17 cellular contexts compared by ENCODE assay signal in the genomic region with DNA sequence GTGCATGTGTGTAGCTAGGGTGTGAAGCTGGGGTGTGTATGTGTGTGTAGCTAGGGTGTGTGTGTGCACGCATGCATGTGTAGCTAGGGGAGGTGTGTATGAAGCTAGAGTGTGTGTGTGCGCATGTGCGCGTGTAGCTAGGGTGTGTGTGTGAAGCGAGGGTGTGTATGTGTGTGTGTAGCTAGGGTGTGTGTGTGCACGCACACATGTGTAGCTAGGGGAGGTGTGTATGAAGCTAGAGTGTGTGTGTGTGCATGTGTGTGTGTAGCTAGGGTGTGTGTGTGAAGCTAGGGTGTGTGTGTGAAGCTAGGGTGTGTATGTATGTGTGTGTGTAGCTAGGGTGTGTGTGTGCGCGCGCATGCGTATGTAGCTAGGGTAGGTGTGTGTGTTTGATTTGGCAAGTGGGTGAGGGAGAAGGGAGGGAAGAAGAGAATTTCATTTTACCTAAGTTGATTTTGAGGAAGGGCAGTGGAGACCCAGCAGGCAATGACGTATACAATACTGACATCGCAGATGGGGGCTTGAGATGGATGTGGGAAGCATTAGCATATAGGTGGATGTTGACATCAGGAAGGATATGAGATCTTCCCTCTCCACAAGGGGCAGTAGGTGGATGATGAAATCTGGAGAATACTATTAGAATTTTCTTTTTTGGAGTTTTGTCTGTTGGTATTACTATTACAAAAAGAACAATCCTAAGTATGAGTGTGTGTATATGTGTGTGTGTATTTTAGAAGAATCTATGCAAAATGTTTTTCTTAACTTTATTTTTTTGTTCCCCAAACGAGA.
DNase-seq lines count a peak whose midpoint lies in the region; ATAC-seq, FAIRE-seq and TF ChIP-seq lines count a peak whose summit lies in the region.
"Had no signal": no experiment of that assay in that cellular context is flagged by ENCODE, and none has a peak within 500 bp of the region (broad histone marks: within the 10 kb centered on the region; RNA-seq: fewer than 3 reads in every experiment).

No MANE protein-coding gene starts in this region.

- no peak overlapping the region for H3K4me2 ChIP-seq in keratinocyte (ENCODE audit: control insufficient read depth, extremely low read depth, insufficient read depth, low read depth, low read length)

- DNase-seq in A673 (ENCODE audit: low spot score) (peak; percentile 7), H54 (ENCODE audit: insufficient read length, low spot score) (no peak), SK-N-DZ (ENCODE audit: low spot score) (peak; percentile 26), keratinocyte (ENCODE audit: low read depth, low spot score) (no peak), HK-2 (ENCODE audit: unreplicated experiment) (no peak), NCI-H1694 (lab: John Stamatoyannopoulos, UW) (no peak), NCI-H1694 treated with DMSO at 0.1 percent for 48 hours (lab: John Stamatoyannopoulos, UW) (no peak)
- DNase-seq in activated T-cell treated with anti-CD3 and anti-CD28 coated beads, Interleukin-2, amount 50 U/mL, for 4 hours, result no peak
- DNase-seq: activated naive CD4-positive, alpha-beta T cell treated with anti-CD3 and anti-CD28 coated beads, Interleukin-2, amount 10 ng/mL, durations not matched to agents 7 days and 5 days; DMS153; kidney; midbrain; pancreas; T-helper 1 cell had no signal

- H3K4me3 ChIP-seq in A673 (ENCODE audit: low read depth, low read length, poor library complexity, severe bottlenecking) (no peak overlapping the region), keratinocyte (ENCODE audit: control insufficient read depth in 2 of 3, extremely low read depth in 1 of 3, insufficient read depth in 2 of 3, low read depth in 1 of 3, low read length in 3 of 3) (no peak overlapping the region)
- H3K4me3 ChIP-seq: cardiac muscle cell, HAP-1, pancreas had no signal

- no peak for ATAC-seq in activated T-cell treated with anti-CD3 and anti-CD28 coated beads, Interleukin-2, amount 50 U/mL, for 4 hours
- ATAC-seq: pancreas had no signal

- no peaks in the 10 kb centered on the region for H3K9me1 ChIP-seq in keratinocyte (ENCODE audit: control insufficient read depth, extremely low read depth, insufficient read depth, low read length)

- CTCF ChIA-PET in A673 (lab: Charles Lee), result no interaction called here

- no peaks in the 10 kb centered on the region for H3K4me1 Mint-ChIP-seq in activated T-cell treated with anti-CD3 and anti-CD28 coated beads, Interleukin-2, amount 50 U/mL, for 4 hours (ENCODE audit: low read depth)
- H3K4me1 Mint-ChIP-seq: activated naive CD4-positive, alpha-beta T cell treated with anti-CD3 and anti-CD28 coated beads, Interleukin-2, amount 10 ng/mL, durations not matched to agents 7 days and 5 days had no signal

- H3K27ac ChIP-seq in A673 (ENCODE audit: low read depth, low read length, poor library complexity, severe bottlenecking) (no peak overlapping the region), keratinocyte (ENCODE audit: control insufficient read depth, insufficient read depth, low read length) (no peak overlapping the region)
- H3K27ac ChIP-seq: pancreas had no signal

- no peak for TF ChIP-seq POLR2A in H54 (IDR thresholded peaks at IDR 0.05; ENCODE audit: low read depth, low read length)

- H4K20me1 ChIP-seq in keratinocyte (ENCODE audit: control insufficient read depth, extremely low read depth, insufficient read depth, low read length), result no peaks in the 10 kb centered on the region

- intact Hi-C loops in A673 (cut with micrococcal nuclease; ENCODE audit: unreplicated experiment), result no loop called here

- FAIRE-seq in H54 (lab: Jason Lieb, UNC) (peak; percentile 41), keratinocyte (lab: Jason Lieb, UNC) (peak; percentile 49)
- FAIRE-seq: kidney, pancreas, RCC 7860 had no signal

- H3K79me2 ChIP-seq in keratinocyte (ENCODE audit: control insufficient read depth, insufficient read depth, low read length), result no peaks in the 10 kb centered on the region

- no peaks in the 10 kb centered on the region for H3K9me3 ChIP-seq in A673 (ENCODE audit: low read depth, low read length, poor library complexity, severe bottlenecking)
- H3K9me3 ChIP-seq in keratinocyte (ENCODE audit: control insufficient read depth, low read depth, low read length), result no peaks in the 10 kb centered on the region
- H3K9me3 ChIP-seq: HAP-1, pancreas had no signal

- POLR2A ChIA-PET in A673 (lab: Charles Lee; ENCODE audit: low non-redundant PET), result no interaction called here

- H2AFZ ChIP-seq in keratinocyte (ENCODE audit: control insufficient read depth, low read length), result no peak overlapping the region

- peaks cover 1% of the 10 kb centered on the region for H3K27me3 Mint-ChIP-seq in activated T-cell treated with anti-CD3 and anti-CD28 coated beads, Interleukin-2, amount 50 U/mL, for 4 hours (ENCODE audit: low read depth)
- H3K27me3 Mint-ChIP-seq: activated naive CD4-positive, alpha-beta T cell treated with anti-CD3 and anti-CD28 coated beads, Interleukin-2, amount 10 ng/mL, durations not matched to agents 7 days and 5 days had no signal

- no peak overlapping the region for H3K4me3 Mint-ChIP-seq in activated T-cell treated with anti-CD3 and anti-CD28 coated beads, Interleukin-2, amount 50 U/mL, for 4 hours
- H3K4me3 Mint-ChIP-seq: activated naive CD4-positive, alpha-beta T cell treated with anti-CD3 and anti-CD28 coated beads, Interleukin-2, amount 10 ng/mL, durations not matched to agents 7 days and 5 days had no signal

- no peaks in the 10 kb centered on the region for H3K36me3 Mint-ChIP-seq in activated T-cell treated with anti-CD3 and anti-CD28 coated beads, Interleukin-2, amount 50 U/mL, for 4 hours (ENCODE audit: insufficient read depth)
- H3K36me3 Mint-ChIP-seq: activated naive CD4-positive, alpha-beta T cell treated with anti-CD3 and anti-CD28 coated beads, Interleukin-2, amount 10 ng/mL, durations not matched to agents 7 days and 5 days had no signal

- dilution Hi-C loops in keratinocyte (cut with MboI; ENCODE audit: extremely low pct_ligation_motif_present, low sequenced_read_pairs), result no loop called here

- no TSS peak for BruUV-seq in A673 (replicated peaks; lab: Mats Ljungman, UMichigan)

- no peak overlapping the region for H3K9ac ChIP-seq in keratinocyte (ENCODE audit: control insufficient read depth, extremely low read depth, insufficient read depth, low read length)

- H3K4me1 ChIP-seq in A673 (ENCODE audit: insufficient read depth, low read length, poor library complexity, severe bottlenecking) (no peaks in the 10 kb centered on the region), keratinocyte (ENCODE audit: control insufficient read depth, extremely low read depth, insufficient read depth, low read length) (no peaks in the 10 kb centered on the region)
- H3K4me1 ChIP-seq: HAP-1, pancreas had no signal

- no peaks in the 10 kb centered on the region for H3K36me3 ChIP-seq in A673 (ENCODE audit: insufficient read depth, low read length, poor library complexity, severe bottlenecking)
- H3K36me3 ChIP-seq in keratinocyte (ENCODE audit: control insufficient read depth in 2 of 2, extremely low read depth in 1 of 2, insufficient read depth in 2 of 2, low read length in 2 of 2), result peaks cover 6 to 9% of the 10 kb centered on the region in 2 experiments
- H3K36me3 ChIP-seq: HAP-1, pancreas had no signal

- no peaks in the 10 kb centered on the region for H3K9me3 Mint-ChIP-seq in activated T-cell treated with anti-CD3 and anti-CD28 coated beads, Interleukin-2, amount 50 U/mL, for 4 hours
- H3K9me3 Mint-ChIP-seq: activated naive CD4-positive, alpha-beta T cell treated with anti-CD3 and anti-CD28 coated beads, Interleukin-2, amount 10 ng/mL, durations not matched to agents 7 days and 5 days had no signal

- no peaks in the 10 kb centered on the region for H3K27me3 ChIP-seq in A673 (replicated peaks; ENCODE audit: insufficient read depth, low read depth, low read length, poor library complexity)
- H3K27me3 ChIP-seq in keratinocyte (ENCODE audit: control insufficient read depth, extremely low read depth, insufficient read depth, low read length), result no peaks in the 10 kb centered on the region
- H3K27me3 ChIP-seq: cardiac muscle cell, pancreas had no signal

- TF ChIP-seq CTCF in A673 (conservative IDR thresholded peaks at IDR 0.05; ENCODE audit: low read depth, low read length), result no peak
- TF ChIP-seq CTCF in keratinocyte (optimal IDR thresholded peaks at IDR 0.05 in 1 of 3, IDR thresholded peaks at IDR 0.05 in 1 of 3, conservative IDR thresholded peaks at IDR 0.05 in 1 of 3; ENCODE audit: extremely low read depth in 1 of 3, insufficient read depth in 2 of 3, low read length in 3 of 3), result no peak

Comparison
In these comparisons a context has a peak if more than half of its experiments do, and no peak if none do; other contexts are left out.
1. DNase-seq: peak in A673 (single experiment) and SK-N-DZ (single experiment); none in H54 (single experiment), keratinocyte (single experiment), HK-2 (single experiment), NCI-H1694 (single experiment), NCI-H1694 treated with DMSO at 0.1 percent for 48 hours (single experiment) and activated T-cell treated with anti-CD3 and anti-CD28 coated beads, Interleukin-2, amount 50 U/mL, for 4 hours (single experiment).